11 cellular contexts compared by ENCODE assay signal in genomic region chr11:67195971-67196418, GRCh38.
DNase-seq lines count a peak whose midpoint lies in the region; ATAC-seq, FAIRE-seq and TF ChIP-seq lines count a peak whose summit lies in the region.
"Had no signal": no experiment of that assay in that cellular context is flagged by ENCODE, and none has a peak within 500 bp of the region (broad histone marks: within the 10 kb centered on the region; RNA-seq: fewer than 3 reads in every experiment).

No MANE protein-coding gene starts in this region.

- H3K27ac ChIP-seq in H1 (ENCODE audit: low read depth, low read length) (no peak overlapping the region), kidney (ENCODE audit: low read depth in 2 of 2, low read length in 2 of 2) (no peak overlapping the region)

- peaks cover 0 to 1% of the 10 kb centered on the region in 2 experiments for H4K20me1 ChIP-seq in H1 (replicated peaks in 1 of 2; ENCODE audit: control insufficient read depth in 1 of 2, insufficient read depth in 2 of 2, low read length in 2 of 2)

- no peak; a peak in 1 of 4 replicates for TF ChIP-seq RAD21 in H1 (IDR thresholded peaks at IDR 0.05 in 1 of 2, conservative IDR thresholded peaks at IDR 0.05 in 1 of 2; ENCODE audit: low read depth in 2 of 2, low read length in 2 of 2)

- no peak overlapping the region for H2BK120ac ChIP-seq in H1 (replicated peaks; ENCODE audit: low read depth, low read length)

- H3K4me1 ChIP-seq in H1 (replicated peaks in 1 of 4; ENCODE audit: control insufficient read depth in 3 of 4, insufficient read depth in 4 of 4, low read length in 3 of 4) (peaks cover 0 to 8% (median 1%) of the 10 kb centered on the region in 4 experiments; a peak in 2 of 7 replicates), skeletal muscle satellite cell (ENCODE audit: control insufficient read depth, insufficient read depth, low read length) (peaks cover 22% of the 10 kb centered on the region), kidney (ENCODE audit: control insufficient read depth in 1 of 2, insufficient read depth in 1 of 2, low read depth in 1 of 2, low read length in 2 of 2) (no peaks in the 10 kb centered on the region)

- no peaks in the 10 kb centered on the region for H3K79me1 ChIP-seq in H1 (ENCODE audit: low read depth, low read length)

- H3K4me2 ChIP-seq in H1 (ENCODE audit: insufficient read depth in 1 of 2, low read depth in 2 of 2, low read length in 2 of 2) (no peak overlapping the region), skeletal muscle satellite cell (ENCODE audit: low read length) (peak overlapping the region; percentile 9)

- no peak overlapping the region for H2AFZ ChIP-seq in H1 (ENCODE audit: low read length)

- H3K27me3 ChIP-seq in H1 (replicated peaks in 1 of 4; ENCODE audit: control insufficient read depth in 3 of 4, extremely low read depth in 1 of 4, insufficient read depth in 3 of 4, low read length in 3 of 4) (no peaks in the 10 kb centered on the region), skeletal muscle satellite cell (ENCODE audit: control insufficient read depth, insufficient read depth, low read length) (no peaks in the 10 kb centered on the region)

- TF ChIP-seq CTCF in NB4 (IDR thresholded peaks at IDR 0.05; ENCODE audit: low read depth, low read length) (peak; percentile 11), H1 (IDR thresholded peaks at IDR 0.05; ENCODE audit: control extremely low read depth in 1 of 3, insufficient read depth in 1 of 3, low read depth in 1 of 3, low read length in 3 of 3) (peak in 2 of 3 experiments; percentile 4 to 7; a peak in 2 of 4 replicates), kidney (IDR thresholded peaks at IDR 0.05; ENCODE audit: borderline replicate concordance, extremely low read depth, insufficient read depth) (no peak)

- H2BK15ac ChIP-seq in H1 (ENCODE audit: low read length): no peak overlapping the region

- no peak overlapping the region for H3K14ac ChIP-seq in H1 (ENCODE audit: insufficient read length)

- TF ChIP-seq POLR2A in NB4 (IDR thresholded peaks at IDR 0.05; ENCODE audit: extremely low read depth, insufficient read length) (no peak), H1 (IDR thresholded peaks at IDR 0.05; ENCODE audit: control extremely low read depth in 1 of 2, low read depth in 2 of 2, low read length in 2 of 2) (no peak)

- FAIRE-seq in H1 (lab: Jason Lieb, UNC): no peak
- no peak for FAIRE-seq in kidney (lab: Jason Lieb, UNC)

- intact Hi-C loops in kidney (cut with DNase I): no loop called here

- H4K5ac ChIP-seq in H1 (ENCODE audit: insufficient read length, low read depth, low read length): no peak overlapping the region

- H3K18ac ChIP-seq in H1 (ENCODE audit: extremely low read depth, low read length): no peak overlapping the region

- H3K23me2 ChIP-seq in H1 (ENCODE audit: low read depth, low read length): no peaks in the 10 kb centered on the region

- H3K9me3 ChIP-seq in H1 (ENCODE audit: insufficient read depth in 2 of 2, low read depth in 1 of 2, low read length in 1 of 2) (no peaks in the 10 kb centered on the region), skeletal muscle satellite cell (replicated peaks; ENCODE audit: low read length) (no peaks in the 10 kb centered on the region), kidney (ENCODE audit: control insufficient read depth in 1 of 2, low read length in 2 of 2) (no peaks in the 10 kb centered on the region)

- no peaks in the 10 kb centered on the region for H3K79me2 ChIP-seq in H1 (ENCODE audit: control insufficient read depth in 1 of 2, insufficient read depth in 2 of 2, low read length in 2 of 2)

- no peak overlapping the region for H2BK20ac ChIP-seq in H1 (ENCODE audit: low read length)

- H3K36me3 ChIP-seq in H1 (ENCODE audit: control insufficient read depth in 2 of 4, insufficient read depth in 4 of 4, low read length in 3 of 4): peaks cover 0 to 8% (median 2%) of the 10 kb centered on the region in 4 experiments; a peak in 4 of 8 replicates
- H3K36me3 ChIP-seq in skeletal muscle satellite cell (ENCODE audit: insufficient read depth, low read length): peaks cover 22% of the 10 kb centered on the region
- peaks cover 2 to 3% of the 10 kb centered on the region in 2 donors for H3K36me3 ChIP-seq in kidney (ENCODE audit: control insufficient read depth in 1 of 2, insufficient read depth in 2 of 2, low read length in 2 of 2)

- no peak overlapping the region for H3K4ac ChIP-seq in H1 (replicated peaks; ENCODE audit: insufficient read length, low read depth, low read length)

- TF ChIP-seq EP300 in H1 (IDR thresholded peaks at IDR 0.05; ENCODE audit: borderline replicate concordance in 1 of 2, low read depth in 2 of 2, low read length in 2 of 2): no peak

- H2BK12ac ChIP-seq in H1 (ENCODE audit: low read depth, low read length): no peak overlapping the region

- no peak overlapping the region for H4K8ac ChIP-seq in H1 (ENCODE audit: extremely low read depth, insufficient read depth, low read length)

- no peak overlapping the region for H3K56ac ChIP-seq in H1 (replicated peaks; ENCODE audit: insufficient read length, low read depth, low read length)

- H3K9ac ChIP-seq in H1 (replicated peaks in 1 of 4; ENCODE audit: extremely low read depth in 1 of 4, low read depth in 3 of 4, low read length in 3 of 4) (no peak overlapping the region), skeletal muscle satellite cell (ENCODE audit: low read depth, low read length) (no peak overlapping the region), kidney (ENCODE audit: low read length in 2 of 2) (no peak overlapping the region)

- ATAC-seq in HG03565 (IDR thresholded peaks at IDR 0.05; ENCODE audit: unreplicated experiment): no peak

- H3K4me3 ChIP-seq in NB4 (ENCODE audit: low read depth, low read length) (no peak overlapping the region), H1 (ENCODE audit: extremely low read depth in 1 of 4, insufficient read depth in 2 of 4, low read depth in 3 of 4, low read length in 4 of 4) (no peak overlapping the region), skeletal muscle satellite cell (ENCODE audit: low read length) (no peak overlapping the region), kidney (ENCODE audit: low read length in 2 of 2) (no peak overlapping the region)

- POLR2A ChIA-PET in H1 (lab: Charles Lee; ENCODE audit: partially characterized antibody): interaction anchor here (1.5 to 2.2 kb wide), 2 partner anchors 9 to 44 kb away, joined by 3 to 6 read pairs; no protein-coding TSS in a partner anchor

- 92% methylated on average over 6 of the region's 6 CpGs; no CpG with 5 or more reads in 1 of the 2 experiments for WGBS in H1 (ENCODE audit: extremely low coverage in 1 of 2, insufficient coverage in 1 of 2, insufficient read length in 1 of 2, insufficient replicate concordance in 2 of 2, low coverage in 1 of 2, low lambda C conversion rate in 2 of 2, missing lambda C conversion rate in 1 of 2), 2 experiments

- no peak overlapping the region for H2BK5ac ChIP-seq in H1 (ENCODE audit: low read depth, low read length)

- CTCF ChIA-PET in H1 (lab: Charles Lee; ENCODE audit: partially characterized antibody): interaction anchor here (1.0 to 3.5 kb wide), 10 partner anchors 10 to 140 kb away, joined by 3 to 19 read pairs (median 6); no protein-coding TSS in a partner anchor

- H4K91ac ChIP-seq in H1 (replicated peaks; ENCODE audit: insufficient read length, low read length): no peak overlapping the region

- DNase-seq in GM04503 (ENCODE audit: low read depth) (peak; percentile 91), NB4 (ENCODE audit: low read depth) (peak; percentile 93), H1 (ENCODE audit: low read depth in 1 of 2, low spot score in 2 of 2) (no peak), kidney (no peak), SW480 (ENCODE audit: low spot score) (no peak), COLO829 (ENCODE audit: low spot score) (no peak)
- DNase-seq: activated CD8-positive, alpha-beta memory T cell treated with anti-CD3 and anti-CD28 coated beads, Interleukin-2, amount 50 U/mL, for 48 hours; stimulated activated CD4-positive, alpha-beta T cell treated with anti-CD3 and anti-CD28 coated beads, Interleukin-15, amount 100 ng/mL, for 24 hours; T-helper 2 cell had no signal

- H2AK5ac ChIP-seq in H1 (ENCODE audit: low read depth, low read length): no peak overlapping the region

- H3K23ac ChIP-seq in H1 (ENCODE audit: insufficient read length): no peak overlapping the region

TF ChIP-seq in H1, 55 proteins besides CTCF, POLR2A, EP300 and RAD21:
- TF ChIP-seq SAP30 (IDR thresholded peaks at IDR 0.05; ENCODE audit: insufficient read depth, insufficient replicate concordance, low read length) (no peak), POLR2AphosphoS5 (IDR thresholded peaks at IDR 0.05; ENCODE audit: low read depth, low read length) (no peak), CEBPB (IDR thresholded peaks at IDR 0.05; ENCODE audit: low read depth, low read length) (no peak), CREB1 (IDR thresholded peaks at IDR 0.05) (no peak)
TF ChIP-seq in H1: peak in this region for 0.

Comparison
In these comparisons a context has a peak if more than half of its experiments do, and no peak if none do; other contexts are left out.
1. DNase-seq: peak in GM04503 (single experiment) and NB4 (single experiment); none in H1 (0 of 2), kidney (single experiment), SW480 (single experiment) and COLO829 (single experiment).